In the genomic region with DNA sequence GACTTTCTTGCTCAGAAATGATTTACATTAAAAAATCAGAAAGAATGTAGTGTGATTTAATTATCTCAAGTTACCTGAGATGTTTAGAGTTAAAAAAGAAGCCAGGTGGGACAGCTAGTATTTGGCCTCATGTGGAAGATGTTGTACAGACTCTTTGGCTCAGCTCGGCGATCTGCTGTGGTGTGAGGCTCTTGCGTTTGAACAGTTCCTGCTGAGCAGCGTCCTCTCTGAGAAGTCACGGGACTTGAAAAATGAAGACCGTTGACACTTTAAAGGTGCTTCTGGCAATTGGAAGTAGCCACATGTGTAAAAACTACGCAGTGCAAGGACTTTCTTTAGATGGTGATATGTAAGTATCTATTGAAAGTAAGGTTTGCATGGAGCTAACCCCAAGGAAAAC, we compare ENCODE assay signal across 32 cellular contexts.
DNase-seq lines count a peak whose midpoint lies in the region; ATAC-seq, FAIRE-seq and TF ChIP-seq lines count a peak whose summit lies in the region.
"Had no signal": no experiment of that assay in that cellular context is flagged by ENCODE, and none has a peak within 500 bp of the region (broad histone marks: within the 10 kb centered on the region; RNA-seq: fewer than 3 reads in every experiment).

No MANE protein-coding gene starts in this region.

- H3F3A ChIP-seq in OCI-LY1 (ENCODE audit: insufficient read depth, low read length): no peaks in the 10 kb centered on the region

- peak overlapping the region; percentile 2; the same call in 1 of the 2 replicates for H3K9ac ChIP-seq in OCI-LY1 (ENCODE audit: low read length)

- H3K27ac Mint-ChIP-seq in stimulated activated naive CD8-positive, alpha-beta T cell treated with anti-CD3 and anti-CD28 coated beads, Interleukin-15, Interleukin-2, amounts not matched to agents 100 ng/mL and 50 ng/mL, for 24 hours: peak overlapping the region; percentile 54
- H3K27ac Mint-ChIP-seq: activated CD4-positive, alpha-beta memory T cell treated with anti-CD3 and anti-CD28 coated beads, Interleukin-2, amount 10 ng/mL, durations not matched to agents 7 days and 5 days; WTC11 had no signal

- no peak for DNase-seq in stimulated activated naive CD8-positive, alpha-beta T cell treated with anti-CD3 and anti-CD28 coated beads, Interleukin-15, Interleukin-2, amounts not matched to agents 100 U/mL and 50 U/mL, for 24 hours
- DNase-seq in bronchial epithelial cell (ENCODE audit: low read depth) (no peak), midbrain (lab: John Stamatoyannopoulos, UW) (no peak), GM13977 (ENCODE audit: low spot score) (no peak), transverse colon (no peak)
- DNase-seq: activated CD4-positive, alpha-beta memory T cell treated with anti-CD3 and anti-CD28 coated beads, Interleukin-2, amount 10 ng/mL, durations not matched to agents 7 days and 5 days; activated effector memory CD4-positive, alpha-beta T cell treated with Interleukin-2 at 50 U/mL for 16 hours; amygdala; C1 segment of cervical spinal cord; DND-41; heart right ventricle; IMR-90; left ventricle myocardium inferior; mesenchymal stem cell; NCI-H2107; NCI-H510A; posterior cingulate gyrus; RPMI8226; stimulated activated CD4-positive, alpha-beta T cell treated with anti-CD3 and anti-CD28 coated beads, Interleukin-1b, Interleukin-23, amount 100 ng/mL, for 48 hours had no signal

- peak overlapping the region; percentile 37; the same call in 1 of the 2 replicates for H3K4me2 ChIP-seq in OCI-LY1 (ENCODE audit: low read length)

- in situ Hi-C loops in GM13977 (cut with MboI; ENCODE audit: low pct_unique_long_range_greater_than_20kb, low sequenced_read_pairs, unreplicated experiment): no loop called here
- in situ Hi-C loops in transverse colon (cut with MboI; ENCODE audit: low pct_ligation_motif_present in 1 of 4, low pct_unique_long_range_greater_than_20kb in 1 of 4, low sequenced_read_pairs in 3 of 4): no loop called here

- TF ChIP-seq CTCF in OCI-LY1 (IDR thresholded peaks at IDR 0.05; ENCODE audit: low read length): no peak
- no peak for TF ChIP-seq CTCF in bronchial epithelial cell (IDR thresholded peaks at IDR 0.05; ENCODE audit: insufficient read depth, low read length, severe bottlenecking)
- TF ChIP-seq CTCF in GM13977 (IDR thresholded peaks at IDR 0.05; ENCODE audit: extremely low read depth, insufficient read depth, missing control alignments): no peak
- no peak for TF ChIP-seq CTCF in transverse colon (IDR thresholded peaks at IDR 0.05)

- H3K27me3 ChIP-seq in OCI-LY1 (ENCODE audit: insufficient read depth, low read length) (no peaks in the 10 kb centered on the region), bronchial epithelial cell (ENCODE audit: control insufficient read depth, insufficient read depth, low read length) (no peaks in the 10 kb centered on the region), transverse colon (no peaks in the 10 kb centered on the region)
- H3K27me3 ChIP-seq: breast epithelium, heart right ventricle, neutrophil, SJSA1, tibial nerve had no signal

- no peaks in the 10 kb centered on the region for H3K27me3 Mint-ChIP-seq in stimulated activated naive CD8-positive, alpha-beta T cell treated with anti-CD3 and anti-CD28 coated beads, Interleukin-15, Interleukin-2, amounts not matched to agents 100 ng/mL and 50 ng/mL, for 24 hours
- H3K27me3 Mint-ChIP-seq: activated CD4-positive, alpha-beta memory T cell treated with anti-CD3 and anti-CD28 coated beads, Interleukin-2, amount 10 ng/mL, durations not matched to agents 7 days and 5 days had no signal

- no peak for TF ChIP-seq EP300 in transverse colon (IDR thresholded peaks at IDR 0.05; ENCODE audit: low read depth)

- peaks cover 80% of the 10 kb centered on the region for H3K4me1 Mint-ChIP-seq in stimulated activated naive CD8-positive, alpha-beta T cell treated with anti-CD3 and anti-CD28 coated beads, Interleukin-15, Interleukin-2, amounts not matched to agents 100 ng/mL and 50 ng/mL, for 24 hours (ENCODE audit: low read depth)
- H3K4me1 Mint-ChIP-seq: WTC11 had no signal

- peak; percentile 86 for FAIRE-seq in bronchial epithelial cell (lab: Jason Lieb, UNC)
- FAIRE-seq: colon, endothelial cell of umbilical vein, frontal cortex, GM18507, keratinocyte had no signal

- peak overlapping the region; percentile 65 for H3K27ac ChIP-seq in OCI-LY1 (ENCODE audit: low read depth, low read length, poor library complexity, severe bottlenecking)
- H3K27ac ChIP-seq in transverse colon: no peak overlapping the region
- H3K27ac ChIP-seq: breast epithelium, heart right ventricle, left ventricle myocardium inferior, neutrophil, SJSA1, tibial nerve had no signal

- TF ChIP-seq POLR2A in transverse colon (IDR thresholded peaks at IDR 0.05): no peak

- peaks cover 54% of the 10 kb centered on the region for H3K36me3 Mint-ChIP-seq in stimulated activated naive CD8-positive, alpha-beta T cell treated with anti-CD3 and anti-CD28 coated beads, Interleukin-15, Interleukin-2, amounts not matched to agents 100 ng/mL and 50 ng/mL, for 24 hours (ENCODE audit: low read depth)
- H3K36me3 Mint-ChIP-seq: WTC11 had no signal

- no peaks in the 10 kb centered on the region for H3K9me3 Mint-ChIP-seq in stimulated activated naive CD8-positive, alpha-beta T cell treated with anti-CD3 and anti-CD28 coated beads, Interleukin-15, Interleukin-2, amounts not matched to agents 100 ng/mL and 50 ng/mL, for 24 hours
- H3K9me3 Mint-ChIP-seq: activated CD4-positive, alpha-beta memory T cell treated with anti-CD3 and anti-CD28 coated beads, Interleukin-2, amount 10 ng/mL, durations not matched to agents 7 days and 5 days; WTC11 had no signal

- intact Hi-C loops in transverse colon (cut with DNase I; ENCODE audit: low total_unique reads): no loop called here

- no peak for ATAC-seq in stimulated activated naive CD8-positive, alpha-beta T cell treated with anti-CD3 and anti-CD28 coated beads, Interleukin-15, Interleukin-2, amounts not matched to agents 100 U/mL and 50 U/mL, for 24 hours
- ATAC-seq: heart right ventricle, right cardiac atrium had no signal

- peaks cover 69% of the 10 kb centered on the region for H3K79me2 ChIP-seq in OCI-LY1 (ENCODE audit: insufficient read depth, low read length)

- H3K36me3 ChIP-seq in OCI-LY1 (ENCODE audit: insufficient read depth, low read length) (peaks cover 74% of the 10 kb centered on the region), bronchial epithelial cell (ENCODE audit: control insufficient read depth, insufficient read depth, low read length) (no peaks in the 10 kb centered on the region), transverse colon (no peaks in the 10 kb centered on the region)
- H3K36me3 ChIP-seq: breast epithelium, heart right ventricle, left ventricle myocardium inferior, neutrophil, SJSA1, tibial nerve had no signal

- WGBS in transverse colon (ENCODE audit: low coverage in 1 of 2), 2 donors: 81% methylated on average over 7 of the region's 7 CpGs; no CpG with 5 or more reads in 1 of the 2 donors

- no peak overlapping the region for H2AFZ ChIP-seq in OCI-LY1 (ENCODE audit: low read length)

- peaks cover 75% of the 10 kb centered on the region for H3K4me1 ChIP-seq in OCI-LY1 (ENCODE audit: insufficient read depth, low read length, severe bottlenecking)
- H3K4me1 ChIP-seq in transverse colon: peaks cover 0 to 3% (median 0%) of the 10 kb centered on the region in 4 donors
- H3K4me1 ChIP-seq: breast epithelium had no signal

- peak overlapping the region; percentile 42 for H3K4me3 Mint-ChIP-seq in stimulated activated naive CD8-positive, alpha-beta T cell treated with anti-CD3 and anti-CD28 coated beads, Interleukin-15, Interleukin-2, amounts not matched to agents 100 ng/mL and 50 ng/mL, for 24 hours
- H3K4me3 Mint-ChIP-seq: activated CD4-positive, alpha-beta memory T cell treated with anti-CD3 and anti-CD28 coated beads, Interleukin-2, amount 10 ng/mL, durations not matched to agents 7 days and 5 days; WTC11 had no signal

- no peaks in the 10 kb centered on the region for H3K9me2 ChIP-seq in OCI-LY1 (ENCODE audit: low read depth, low read length)

- no peaks in the 10 kb centered on the region for H4K20me1 ChIP-seq in OCI-LY1 (ENCODE audit: insufficient read depth, low read length)

- no peak overlapping the region for H3K4me3 ChIP-seq in OCI-LY1 (ENCODE audit: low read depth, low read length, poor library complexity, severe bottlenecking)
- H3K4me3 ChIP-seq in bronchial epithelial cell (ENCODE audit: low read depth, low read length): no peak overlapping the region
- H3K4me3 ChIP-seq in transverse colon: no peak overlapping the region
- H3K4me3 ChIP-seq: breast epithelium, heart right ventricle, left ventricle myocardium inferior, SJSA1, tibial nerve had no signal

- H3K9me3 ChIP-seq in OCI-LY1 (ENCODE audit: low read length): no peaks in the 10 kb centered on the region
- H3K9me3 ChIP-seq in transverse colon: no peaks in the 10 kb centered on the region
- H3K9me3 ChIP-seq: breast epithelium, heart right ventricle, left ventricle myocardium inferior, neutrophil, SJSA1, tibial nerve had no signal
